Comparison of ENCODE assay signal across 9 cellular contexts in genomic region chr7:107614425-107614824, GRCh38.
DNase-seq lines count a peak whose midpoint lies in the region; TF ChIP-seq lines count a peak whose summit lies in the region.
"Had no signal": no experiment of that assay in that cellular context is flagged by ENCODE, and none has a peak within 500 bp of the region (broad histone marks: within the 10 kb centered on the region; RNA-seq: fewer than 3 reads in every experiment).

No MANE protein-coding gene starts in this region.

- no peak for TF ChIP-seq CTCF in parathyroid adenoma (IDR thresholded peaks at IDR 0.05)

- DNase-seq in HPDE6-E6E7 (ENCODE audit: extremely low spot score) (peak; percentile 5), amniotic epithelial cell (ENCODE audit: low read depth) (peak; percentile 86), HEK293T (ENCODE audit: extremely low spot score) (no peak), NCI-H82 (lab: John Stamatoyannopoulos, UW) (no peak)
- DNase-seq: activated T-cell treated with anti-CD3 and anti-CD28 coated beads, Interleukin-2, amount 50 U/mL, for 72 hours; NCI-H1048; OCI-M1; right lobe of liver had no signal

- no peaks in the 10 kb centered on the region for H3K9me3 ChIP-seq in parathyroid adenoma (ENCODE audit: control insufficient read depth, low read length)
- H3K9me3 ChIP-seq: right lobe of liver had no signal

- no peaks in the 10 kb centered on the region for H3K27me3 ChIP-seq in parathyroid adenoma (ENCODE audit: control insufficient read depth, insufficient read depth, low read length)
- H3K27me3 ChIP-seq: right lobe of liver had no signal

- no peak overlapping the region for H3K27ac ChIP-seq in parathyroid adenoma
- H3K27ac ChIP-seq: right lobe of liver had no signal

- no peak overlapping the region for H2AFZ ChIP-seq in parathyroid adenoma

- POLR2A ChIA-PET in HEK293T (lab: Yijun Ruan, JAX), result no interaction called here

- H3K79me2 ChIP-seq in parathyroid adenoma, result no peaks in the 10 kb centered on the region

- H3K4me2 ChIP-seq in parathyroid adenoma (ENCODE audit: low read length), result peak overlapping the region; percentile 64

- H3K36me3 ChIP-seq in parathyroid adenoma (ENCODE audit: control insufficient read depth, insufficient read depth, low read length), result no peaks in the 10 kb centered on the region

- H3K4me3 ChIP-seq in parathyroid adenoma (ENCODE audit: low read depth, low read length), result no peak overlapping the region
- H3K4me3 ChIP-seq: right lobe of liver had no signal

- H3K9ac ChIP-seq in parathyroid adenoma, result no peak overlapping the region

- CTCF ChIA-PET in HEK293T (lab: Yijun Ruan, JAX), result no interaction called here

- H3K4me1 ChIP-seq in parathyroid adenoma, result peaks cover 6% of the 10 kb centered on the region
- H3K4me1 ChIP-seq: right lobe of liver had no signal

TF ChIP-seq in HEK293T, 16 proteins besides CTCF, POLR2A, EP300 and RAD21:
- no peak for TF ChIP-seq ZNF384 (IDR thresholded peaks at IDR 0.05)
- TF ChIP-seq TARDBP (IDR thresholded peaks at IDR 0.05), result no peak

Comparison
In these comparisons a context has a peak if more than half of its experiments do, and no peak if none do; other contexts are left out.
1. DNase-seq: peak in HPDE6-E6E7 (single experiment) and amniotic epithelial cell (single experiment); none in HEK293T (single experiment) and NCI-H82 (single experiment).